7 cellular contexts compared by ENCODE assay signal in genomic region chr6:38760097-38760496, GRCh38. TPM values are rescaled to one million over a fixed set of nuclear protein-coding genes. Genes with fewer than 3 reads are reported as not detected.
"Had no signal": no experiment of that assay in that cellular context is flagged by ENCODE, and none has a peak within 500 bp of the region (broad histone marks: within the 10 kb centered on the region; RNA-seq: fewer than 3 reads in every experiment).

No MANE protein-coding gene starts in this region.

- DNase-seq: KBM-7, KG1 had no signal

- FAIRE-seq: HTR-8/SVneo had no signal

- H3K4me2 ChIP-seq: KMS-11 had no signal

- H3K27ac ChIP-seq: HL-60, KMS-11 had no signal

- H3K9ac ChIP-seq: KMS-11 had no signal

RNA-seq across cellular contexts. Expression of gene DNAH8, which starts 45.0 kb away (rescaled TPM):
- total RNA-seq: HT-29, HT1080 had no signal
